Comparison of ENCODE assay signal across 1 cellular context in genomic region chrX:153926863-153927685, GRCh38.
A peak's percentile ranks its signal among the peaks of the same experiment; 100 is the strongest.
TF ChIP-seq lines count a peak whose summit lies in the region.

No MANE protein-coding gene starts in this region.

TF ChIP-seq in K562, 482 proteins besides CTCF, POLR2A, EP300 and RAD21 (continued from another document and continues in another):
- no peak for TF ChIP-seq CHAMP1 (IDR thresholded peaks at IDR 0.05)
- TF ChIP-seq HCFC1 (IDR thresholded peaks at IDR 0.05; ENCODE audit: low read depth, low read length): no peak
- TF ChIP-seq ZMIZ1 (IDR thresholded peaks at IDR 0.05; ENCODE audit: low read depth in 2 of 2, low read length in 2 of 2): peak in 1 of 2 experiments; percentile 52; a peak in 1 of 4 replicates
- TF ChIP-seq ETS1 (conservative IDR thresholded peaks at IDR 0.05; ENCODE audit: control insufficient read depth, low read depth, low read length): no peak; the same call in 1 of the 2 replicates
- no peak for TF ChIP-seq PTTG1 (tag; IDR thresholded peaks at IDR 0.05; ENCODE audit: low read depth)
- no peak for TF ChIP-seq ARID2 (IDR thresholded peaks at IDR 0.05)
- TF ChIP-seq MLLT1 (IDR thresholded peaks at IDR 0.05): no peak
- TF ChIP-seq PML (IDR thresholded peaks at IDR 0.05; ENCODE audit: low read length): no peak
- no peak for TF ChIP-seq YBX1 (IDR thresholded peaks at IDR 0.05)
- no peak for TF ChIP-seq PRPF4 (IDR thresholded peaks at IDR 0.05; ENCODE audit: insufficient read depth, low read depth, low read length, poor library complexity, severe bottlenecking)
- no peak for TF ChIP-seq ATF4 (CRISPR knock-in tag; IDR thresholded peaks at IDR 0.05)
- TF ChIP-seq ZNF140 (CRISPR knock-in tag; IDR thresholded peaks at IDR 0.05): no peak
- TF ChIP-seq ZBTB8A (IDR thresholded peaks at IDR 0.05; ENCODE audit: partially characterized antibody): no peak
- TF ChIP-seq ILF3 (IDR thresholded peaks at IDR 0.05; ENCODE audit: borderline replicate concordance): no peak
- TF ChIP-seq CHD4 (IDR thresholded peaks at IDR 0.05; ENCODE audit: insufficient read depth, insufficient replicate concordance, low read depth, low read length, poor library complexity, severe bottlenecking): no peak
- TF ChIP-seq MBD1 (CRISPR knock-in tag; IDR thresholded peaks at IDR 0.05): no peak
- TF ChIP-seq U2AF1 (optimal IDR thresholded peaks at IDR 0.05; ENCODE audit: low read depth, low read length): no peak
- no peak for TF ChIP-seq ATF1 (CRISPR knock-in tag; IDR thresholded peaks at IDR 0.05)
- no peak; the same call in 1 of the 2 replicates for TF ChIP-seq ATF1 (tag; IDR thresholded peaks at IDR 0.05)
- TF ChIP-seq ZNF778 (CRISPR knock-in tag; IDR thresholded peaks at IDR 0.05): no peak
- no peak for TF ChIP-seq PURB (CRISPR knock-in tag; IDR thresholded peaks at IDR 0.05; ENCODE audit: low read depth)
- no peak for TF ChIP-seq HNRNPLL (IDR thresholded peaks at IDR 0.05; ENCODE audit: low read depth, low read length, poor library complexity, severe bottlenecking)
- no peak for TF ChIP-seq CCAR2 (IDR thresholded peaks at IDR 0.05; ENCODE audit: low read depth, low read length)
- no peak for TF ChIP-seq KDM2B (CRISPR knock-in tag; IDR thresholded peaks at IDR 0.05)
- TF ChIP-seq THRA (IDR thresholded peaks at IDR 0.05): no peak
- no peak for TF ChIP-seq EHMT2 (IDR thresholded peaks at IDR 0.05)
- no peak for TF ChIP-seq MTA2 (IDR thresholded peaks at IDR 0.05; ENCODE audit: low read depth)
- TF ChIP-seq SP2 (IDR thresholded peaks at IDR 0.05; ENCODE audit: extremely low read depth, low read depth, low read length, poor library complexity, severe bottlenecking): no peak
- no peak; the same call in 1 of the 2 replicates for TF ChIP-seq KLF6 (CRISPR knock-in tag; IDR thresholded peaks at IDR 0.05; ENCODE audit: borderline replicate concordance)
- TF ChIP-seq KLF10 (CRISPR knock-in tag; IDR thresholded peaks at IDR 0.05): no peak
- TF ChIP-seq MAFK (IDR thresholded peaks at IDR 0.05; ENCODE audit: low read length): no peak
- TF ChIP-seq GTF2B (IDR thresholded peaks at IDR 0.05; ENCODE audit: extremely low read depth, insufficient read length): no peak
- TF ChIP-seq SOX6 (IDR thresholded peaks at IDR 0.05): no peak
- TF ChIP-seq CREBBP (IDR thresholded peaks at IDR 0.05; ENCODE audit: low read depth, low read length): no peak
- no peak for TF ChIP-seq ZNF354B (CRISPR knock-in tag; IDR thresholded peaks at IDR 0.05)
- TF ChIP-seq FOXJ2 (tag; IDR thresholded peaks at IDR 0.05): no peak
- TF ChIP-seq SAFB2 (IDR thresholded peaks at IDR 0.05; ENCODE audit: borderline replicate concordance, low read depth, low read length, severe bottlenecking): no peak
- no peak for TF ChIP-seq BDP1 (IDR thresholded peaks at IDR 0.05; ENCODE audit: insufficient read depth, insufficient read length)
- TF ChIP-seq ZNF766 (CRISPR knock-in tag; conservative IDR thresholded peaks at IDR 0.05): no peak
- no peak for TF ChIP-seq MTA3 (IDR thresholded peaks at IDR 0.05; ENCODE audit: borderline replicate concordance)
- TF ChIP-seq PRMT5 (CRISPR knock-in tag; IDR thresholded peaks at IDR 0.05): no peak
- no peak for TF ChIP-seq KLF16 (IDR thresholded peaks at IDR 0.05)
- TF ChIP-seq PHB2 (IDR thresholded peaks at IDR 0.05; ENCODE audit: low read depth): no peak
- peak; percentile 40; the same call in 1 of the 2 replicates for TF ChIP-seq NR2C1 (IDR thresholded peaks at IDR 0.05)
- peak; percentile 56; the same call in 1 of the 2 replicates for TF ChIP-seq NR2C1 (tag; IDR thresholded peaks at IDR 0.05)
- no peak for TF ChIP-seq CC2D1A (IDR thresholded peaks at IDR 0.05)
- TF ChIP-seq TFAP4 (CRISPR knock-in tag; IDR thresholded peaks at IDR 0.05; ENCODE audit: borderline replicate concordance): peak; percentile 80
- no peak for TF ChIP-seq ZNF133 (CRISPR knock-in tag; IDR thresholded peaks at IDR 0.05)
- TF ChIP-seq KHSRP (IDR thresholded peaks at IDR 0.05): no peak
- no peak for TF ChIP-seq BCOR (IDR thresholded peaks at IDR 0.05)
- no peak for TF ChIP-seq FOXJ3 (CRISPR knock-in tag; IDR thresholded peaks at IDR 0.05)
- TF ChIP-seq RBM39 (optimal IDR thresholded peaks at IDR 0.05; ENCODE audit: low read depth, low read length): no peak
- TF ChIP-seq XRCC3 (IDR thresholded peaks at IDR 0.05): no peak
- no peak for TF ChIP-seq MECOM (CRISPR knock-in tag; IDR thresholded peaks at IDR 0.05)
- 0 out of 2 replicates have a peak, but pooled peaks have one; percentile 29 for TF ChIP-seq ZNF395 (CRISPR knock-in tag; IDR thresholded peaks at IDR 0.05)
- no peak; a peak in 1 of 4 replicates for TF ChIP-seq TEAD1 (CRISPR knock-in tag; IDR thresholded peaks at IDR 0.05)
- TF ChIP-seq RBM25 (IDR thresholded peaks at IDR 0.05; ENCODE audit: low read depth, low read length, severe bottlenecking): no peak
- no peak for TF ChIP-seq ZNF217 (CRISPR knock-in tag; IDR thresholded peaks at IDR 0.05)
